In the genomic region with DNA sequence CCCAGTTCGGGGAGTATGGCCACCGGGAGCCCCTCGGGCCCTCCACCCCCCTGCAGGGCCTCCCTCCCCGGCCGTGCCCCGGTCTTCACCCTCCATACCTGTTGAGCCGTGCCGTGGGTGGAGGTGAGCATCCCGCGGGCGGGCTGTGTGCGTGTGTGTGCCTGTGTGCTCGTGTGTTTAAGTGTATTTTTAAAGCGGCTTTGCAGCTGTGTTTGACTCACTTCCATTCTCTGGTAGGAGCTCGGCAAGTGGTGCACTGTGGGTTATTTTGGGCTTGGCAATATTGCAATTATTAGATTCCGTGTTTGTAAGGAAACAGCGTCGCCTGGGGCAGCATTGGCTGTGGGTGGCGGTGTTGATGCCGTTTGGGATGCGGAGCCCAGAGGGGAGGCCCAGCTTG, we compare ENCODE assay signal across 14 cellular contexts. TPM values are rescaled to one million over a fixed set of nuclear protein-coding genes. Genes with fewer than 3 reads are reported as not detected.
A peak's percentile ranks its signal among the peaks of the same experiment; 100 is the strongest.
DNase-seq lines count a peak whose midpoint lies in the region; TF ChIP-seq lines count a peak whose summit lies in the region.
"Had no signal": no experiment of that assay in that cellular context is flagged by ENCODE, and none has a peak within 500 bp of the region (broad histone marks: within the 10 kb centered on the region; RNA-seq: fewer than 3 reads in every experiment).

No MANE protein-coding gene starts in this region.

- no peaks in the 10 kb centered on the region for H3K9me3 ChIP-seq in HEK293 (ENCODE audit: control insufficient read depth, insufficient read depth, low read depth, low read length)
- H3K9me3 ChIP-seq in MG63: no peaks in the 10 kb centered on the region
- H3K9me3 ChIP-seq in Caco-2: no peaks in the 10 kb centered on the region
- H3K9me3 ChIP-seq: SJCRH30 had no signal

- H3K27me3 ChIP-seq in brain microvascular endothelial cell (replicated peaks) (no peaks in the 10 kb centered on the region), MG63 (no peaks in the 10 kb centered on the region), Caco-2 (replicated peaks; ENCODE audit: control insufficient read depth, insufficient read depth, low read length) (no peaks in the 10 kb centered on the region)

- intact Hi-C loops in Caco-2 (cut with micrococcal nuclease; ENCODE audit: unreplicated experiment): no loop called here

- no peaks in the 10 kb centered on the region for H3K36me3 Mint-ChIP-seq in Caco-2 (ENCODE audit: insufficient read depth, unreplicated experiment)

- H3K27ac ChIP-seq in HEK293 (ENCODE audit: extremely low read depth, low read depth, low read length): no peak overlapping the region
- no peak overlapping the region for H3K27ac ChIP-seq in brain microvascular endothelial cell
- H3K27ac ChIP-seq: SJCRH30 had no signal

- H3K4me1 ChIP-seq in HEK293 (ENCODE audit: control insufficient read depth, insufficient read depth, low read length) (no peaks in the 10 kb centered on the region), Caco-2 (no peaks in the 10 kb centered on the region)
- H3K4me1 ChIP-seq: SJCRH30 had no signal

- no peaks in the 10 kb centered on the region for H3K4me1 Mint-ChIP-seq in Caco-2 (ENCODE audit: low read depth, unreplicated experiment)

- no TSS peak for BruUV-seq in Caco-2 (replicated peaks; lab: Mats Ljungman, UMichigan)

- no peak overlapping the region for H3K27ac Mint-ChIP-seq in Caco-2 (ENCODE audit: unreplicated experiment)

- no peak for TF ChIP-seq POLR2A in NB4 (IDR thresholded peaks at IDR 0.05; ENCODE audit: extremely low read depth, insufficient read length)

- H3K4me3 ChIP-seq in HEK293 (ENCODE audit: low read depth, low read length) (no peak overlapping the region), NB4 (ENCODE audit: low read depth, low read length) (no peak overlapping the region), brain microvascular endothelial cell (ENCODE audit: low read depth, low read length) (no peak overlapping the region), MG63 (no peak overlapping the region), Caco-2 (ENCODE audit: low read depth, low read length) (no peak overlapping the region)
- H3K4me3 ChIP-seq: GM12878, SJCRH30 had no signal

- no peaks in the 10 kb centered on the region for H3K27me3 Mint-ChIP-seq in Caco-2 (ENCODE audit: insufficient read depth, unreplicated experiment)

- CTCF ChIA-PET in HEK293 (lab: Yijun Ruan, JAX) (interaction anchor here (0.6 kb wide), 1 partner anchor 174 kb away, joined by 5 read pairs; no protein-coding TSS in a partner anchor), Caco-2 (lab: Charles Lee) (no interaction called here)

- TF ChIP-seq CTCF in HEK293 (tag by site-specific recombination; IDR thresholded peaks at IDR 0.05) (no peak), NB4 (IDR thresholded peaks at IDR 0.05; ENCODE audit: low read depth, low read length) (no peak), brain microvascular endothelial cell (IDR thresholded peaks at IDR 0.05; ENCODE audit: low read depth, low read length, missing control alignments) (no peak), Caco-2 (IDR thresholded peaks at IDR 0.05; ENCODE audit: insufficient read depth in 1 of 2, low read depth in 1 of 2, low read length in 1 of 2, severe bottlenecking in 1 of 2, unreplicated experiment in 1 of 2) (no peak)

- H3K36me3 ChIP-seq in HEK293 (ENCODE audit: control insufficient read depth in 2 of 2, insufficient read depth in 1 of 2, low read length in 2 of 2): no peaks in the 10 kb centered on the region
- H3K36me3 ChIP-seq in brain microvascular endothelial cell (replicated peaks): no peaks in the 10 kb centered on the region
- no peaks in the 10 kb centered on the region for H3K36me3 ChIP-seq in MG63
- no peaks in the 10 kb centered on the region for H3K36me3 ChIP-seq in Caco-2 (ENCODE audit: control insufficient read depth, insufficient read depth, low read length)
- H3K36me3 ChIP-seq: SJCRH30 had no signal

- POLR2A ChIA-PET in HEK293 (lab: Yijun Ruan, JAX): no interaction called here
- POLR2A ChIA-PET in Caco-2 (lab: Charles Lee): no interaction called here

- no peak overlapping the region for H3K4me3 Mint-ChIP-seq in Caco-2 (ENCODE audit: unreplicated experiment)

- in situ Hi-C loops in brain microvascular endothelial cell (cut with HindIII; ENCODE audit: low pct_ligation_motif_present, low sequenced_read_pairs): no loop called here

- peak; percentile 35 for DNase-seq in NB4 (ENCODE audit: low read depth)
- peak; percentile 35 for DNase-seq in brain microvascular endothelial cell
- peak; percentile 38 for DNase-seq in myocyte (ENCODE audit: low read depth)
- DNase-seq in MG63: no peak
- no peak for DNase-seq in Caco-2
- no peak for DNase-seq in NCI-H128 (lab: John Stamatoyannopoulos, UW; ENCODE audit: unreplicated experiment)
- DNase-seq: H7, Karpas-422, NCI-H187, NCI-H2171 treated with DMSO at 0.1 percent for 48 hours, SJCRH30 had no signal

- H3K9me3 Mint-ChIP-seq in Caco-2 (ENCODE audit: unreplicated experiment): no peaks in the 10 kb centered on the region

TF ChIP-seq in HEK293, 187 proteins besides CTCF, POLR2A, EP300 and RAD21:
- peak; percentile 67 for TF ChIP-seq SCRT2 (tag by site-specific recombination; IDR thresholded peaks at IDR 0.05)
- no peak for TF ChIP-seq ZNF792 (tag by site-specific recombination; IDR thresholded peaks at IDR 0.05)

RNA-seq across cellular contexts. Expression of a gene that starts 20.3 kb away (rescaled TPM):
- total RNA-seq in myocyte (0.21 and 0.57 TPM in 2 replicates), Caco-2 (2022) (0.27 and 0.32 TPM in 2 replicates)
- 0.14 TPM for polyA plus RNA-seq in myocyte (2012)
- total RNA-seq in MG63 (2014; rRNA removed; shearing (Covaris generic); ENCODE audit: low replicate concordance): not detected in 2 replicates
- total RNA-seq: NCI-H460 had no signal

RNA-seq across cellular contexts. Expression of a gene that starts 43.4 kb away (rescaled TPM):
- total RNA-seq in myocyte: 54.4 and 62.5 TPM in 2 replicates
- 42.7 TPM for polyA plus RNA-seq in myocyte (2012)
- total RNA-seq in MG63 (2014; rRNA removed; shearing (Covaris generic); ENCODE audit: low replicate concordance): 39.7 and 44.5 TPM in 2 replicates
- total RNA-seq in Caco-2 (2022): 19.7 and 21.9 TPM in 2 replicates

Comparison
In these comparisons a context has a peak if more than half of its experiments do, and no peak if none do; other contexts are left out.
1. DNase-seq: peak in NB4 (single experiment), brain microvascular endothelial cell (single experiment) and myocyte (single experiment); none in MG63 (single experiment), Caco-2 (0 of 2) and NCI-H128 (single experiment).